Comparison of ENCODE assay signal across 2 cellular contexts in genomic region chr20:37925265-37926165, GRCh38.
TF ChIP-seq lines count a peak whose summit lies in the region.

No MANE protein-coding gene starts in this region.

TF ChIP-seq in H1, 55 proteins besides CTCF, POLR2A, EP300 and RAD21:
- TF ChIP-seq SRF (IDR thresholded peaks at IDR 0.05; ENCODE audit: low read depth, low read length) (no peak), HDAC2 (IDR thresholded peaks at IDR 0.05; ENCODE audit: borderline replicate concordance in 1 of 2, low read depth in 2 of 2, low read length in 2 of 2) (no peak), PHF8 (conservative IDR thresholded peaks at IDR 0.05; ENCODE audit: low read depth, low read length) (no peak), CBX5 (IDR thresholded peaks at IDR 0.05; ENCODE audit: low read depth, low read length) (no peak)
TF ChIP-seq in H1: peak in this region for 0.

TF ChIP-seq in HepG2, 621 proteins besides CTCF, POLR2A, EP300 and RAD21 (continues in another document):
- TF ChIP-seq ASH2L (IDR thresholded peaks at IDR 0.05; ENCODE audit: insufficient read length, low read depth, low read length) (no peak), ZNF605 (CRISPR knock-in tag; IDR thresholded peaks at IDR 0.05) (no peak), ZBTB38 (CRISPR knock-in tag; IDR thresholded peaks at IDR 0.05) (no peak), DNMT1 (CRISPR knock-in tag; IDR thresholded peaks at IDR 0.05) (no peak), ZFP36 (IDR thresholded peaks at IDR 0.05; ENCODE audit: borderline replicate concordance, low read depth, low read length, partially characterized antibody) (peak; percentile 95), KDM4B (CRISPR knock-in tag; IDR thresholded peaks at IDR 0.05) (no peak), NFKBIZ (CRISPR knock-in tag; IDR thresholded peaks at IDR 0.05) (no peak), HOXA5 (CRISPR knock-in tag; IDR thresholded peaks at IDR 0.05) (no peak), HMG20A (CRISPR knock-in tag; IDR thresholded peaks at IDR 0.05; ENCODE audit: borderline replicate concordance) (no peak), SKI (IDR thresholded peaks at IDR 0.05; ENCODE audit: partially characterized antibody) (no peak), SP140L (CRISPR knock-in tag; IDR thresholded peaks at IDR 0.05; ENCODE audit: borderline replicate concordance) (no peak), RNF2 (conservative IDR thresholded peaks at IDR 0.05; ENCODE audit: low read depth) (no peak), ZNF430 (CRISPR knock-in tag; IDR thresholded peaks at IDR 0.05) (no peak), ATAD3A (CRISPR knock-in tag; IDR thresholded peaks at IDR 0.05) (no peak), PRDM15 (CRISPR knock-in tag; IDR thresholded peaks at IDR 0.05) (no peak), NRL (CRISPR knock-in tag; IDR thresholded peaks at IDR 0.05; ENCODE audit: borderline replicate concordance) (no peak), ATF4 (CRISPR knock-in tag; IDR thresholded peaks at IDR 0.05) (no peak), ZNF776 (CRISPR knock-in tag; IDR thresholded peaks at IDR 0.05) (0 out of 2 replicates have a peak, but pooled peaks have one; percentile 38), YY1 (IDR thresholded peaks at IDR 0.05; ENCODE audit: insufficient read depth, insufficient replicate concordance, low read depth, low read length) (no peak), ZNF441 (CRISPR knock-in tag; IDR thresholded peaks at IDR 0.05; ENCODE audit: borderline replicate concordance) (no peak), EHMT2 (IDR thresholded peaks at IDR 0.05; ENCODE audit: borderline replicate concordance, low read depth, low read length) (no peak), ZNF292 (CRISPR knock-in tag; IDR thresholded peaks at IDR 0.05; ENCODE audit: borderline replicate concordance, low read depth) (peak; percentile 66; the same call in 1 of the 2 replicates), SMAD3 (CRISPR knock-in tag; IDR thresholded peaks at IDR 0.05) (no peak), DDIT3 (CRISPR knock-in tag; IDR thresholded peaks at IDR 0.05) (no peak), TERF1 (CRISPR knock-in tag; IDR thresholded peaks at IDR 0.05) (no peak), ZNF616 (CRISPR knock-in tag; IDR thresholded peaks at IDR 0.05; ENCODE audit: low read depth) (no peak), CHD2 (IDR thresholded peaks at IDR 0.05; ENCODE audit: low read depth, low read length) (no peak), ZNF232 (CRISPR knock-in tag; IDR thresholded peaks at IDR 0.05; ENCODE audit: borderline replicate concordance) (no peak), ZNF766 (CRISPR knock-in tag; IDR thresholded peaks at IDR 0.05; ENCODE audit: borderline replicate concordance) (no peak), ZNF660 (CRISPR knock-in tag; IDR thresholded peaks at IDR 0.05; ENCODE audit: borderline replicate concordance, low read depth) (no peak), ZNF160 (CRISPR knock-in tag; IDR thresholded peaks at IDR 0.05) (no peak), RFX5 (IDR thresholded peaks at IDR 0.05; ENCODE audit: low read depth, low read length) (no peak), ZZZ3 (CRISPR knock-in tag; IDR thresholded peaks at IDR 0.05; ENCODE audit: borderline replicate concordance) (no peak), KDM5B (CRISPR knock-in tag; IDR thresholded peaks at IDR 0.05; ENCODE audit: borderline replicate concordance) (peak; percentile 73; the same call in 1 of the 2 replicates), ZIK1 (CRISPR knock-in tag; IDR thresholded peaks at IDR 0.05; ENCODE audit: borderline replicate concordance, low read depth) (no peak), KLF6 (CRISPR knock-in tag; IDR thresholded peaks at IDR 0.05) (no peak), ZNF224 (CRISPR knock-in tag; IDR thresholded peaks at IDR 0.05) (no peak), KDM1A (CRISPR knock-in tag; IDR thresholded peaks at IDR 0.05) (no peak), ZNF326 (CRISPR knock-in tag; IDR thresholded peaks at IDR 0.05; ENCODE audit: borderline replicate concordance) (no peak), ZNF24 (IDR thresholded peaks at IDR 0.05) (no peak), JARID2 (CRISPR knock-in tag; IDR thresholded peaks at IDR 0.05; ENCODE audit: insufficient replicate concordance) (no peak), SOX6 (IDR thresholded peaks at IDR 0.05) (no peak), SOX6 (CRISPR knock-in tag; IDR thresholded peaks at IDR 0.05) (0 out of 2 replicates have a peak, but pooled peaks have one; percentile 16), MAX (IDR thresholded peaks at IDR 0.05) (no peak), TFE3 (CRISPR knock-in tag; IDR thresholded peaks at IDR 0.05) (no peak), AFF4 (CRISPR knock-in tag; IDR thresholded peaks at IDR 0.05) (no peak), ZSCAN31 (CRISPR knock-in tag; IDR thresholded peaks at IDR 0.05; ENCODE audit: low read depth) (no peak), ZNF878 (CRISPR knock-in tag; IDR thresholded peaks at IDR 0.05) (no peak), ZNF138 (CRISPR knock-in tag; IDR thresholded peaks at IDR 0.05; ENCODE audit: low read depth) (no peak), TFDP1 (CRISPR knock-in tag; IDR thresholded peaks at IDR 0.05; ENCODE audit: borderline replicate concordance) (no peak), HIVEP1 (CRISPR knock-in tag; IDR thresholded peaks at IDR 0.05) (0 out of 2 replicates have a peak, but pooled peaks have one; percentile 39), ZNF496 (CRISPR knock-in tag; IDR thresholded peaks at IDR 0.05; ENCODE audit: insufficient replicate concordance) (no peak), ATF1 (CRISPR knock-in tag; IDR thresholded peaks at IDR 0.05) (no peak), ZNF350 (CRISPR knock-in tag; IDR thresholded peaks at IDR 0.05; ENCODE audit: borderline replicate concordance, low read depth) (no peak), CCAR2 (optimal IDR thresholded peaks at IDR 0.05; ENCODE audit: low read depth, low read length) (no peak), HOMEZ (CRISPR knock-in tag; IDR thresholded peaks at IDR 0.05; ENCODE audit: low read depth) (no peak), ZNF331 (CRISPR knock-in tag; IDR thresholded peaks at IDR 0.05) (no peak), TMF1 (CRISPR knock-in tag; IDR thresholded peaks at IDR 0.05; ENCODE audit: low read depth) (no peak), SRSF4 (IDR thresholded peaks at IDR 0.05; ENCODE audit: low read depth, low read length, poor library complexity, severe bottlenecking) (no peak), ZC3H4 (CRISPR knock-in tag; IDR thresholded peaks at IDR 0.05; ENCODE audit: borderline replicate concordance) (no peak)
